Comparison of ENCODE assay signal across 20 cellular contexts in the genomic region with DNA sequence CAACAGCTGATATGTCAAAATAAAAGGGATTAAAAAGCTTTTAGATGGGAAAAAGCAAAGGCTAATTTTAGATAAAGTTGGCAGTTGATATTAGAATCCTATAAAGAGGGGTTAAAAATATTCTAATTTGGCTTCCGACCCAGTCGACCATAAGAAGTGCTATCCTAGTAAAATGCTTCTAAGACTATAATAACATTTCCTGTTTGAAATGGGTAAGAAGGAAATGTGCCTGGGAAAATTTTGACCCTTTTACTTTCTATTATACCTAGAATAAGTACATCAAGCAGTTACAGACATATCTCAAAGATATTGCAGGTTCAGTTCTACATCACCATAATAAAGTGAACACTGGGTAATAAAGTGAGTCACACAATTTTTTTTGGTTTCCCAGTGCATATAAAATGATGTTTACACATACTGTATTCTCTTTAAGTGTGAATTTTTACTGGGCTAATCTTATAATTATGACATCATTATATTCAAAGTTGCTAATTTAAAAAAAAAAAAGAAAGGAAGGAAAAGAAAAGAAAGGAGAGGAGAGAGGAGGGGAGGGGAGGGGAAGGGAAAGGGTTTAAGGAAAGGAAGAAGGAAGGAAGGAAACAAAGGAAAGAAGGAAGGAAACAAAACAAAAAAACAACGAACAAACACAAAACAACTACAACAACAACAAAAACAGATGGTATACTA.
DNase-seq lines count a peak whose midpoint lies in the region; ATAC-seq, FAIRE-seq and TF ChIP-seq lines count a peak whose summit lies in the region.
"Had no signal": no experiment of that assay in that cellular context is flagged by ENCODE, and none has a peak within 500 bp of the region (broad histone marks: within the 10 kb centered on the region; RNA-seq: fewer than 3 reads in every experiment).

No MANE protein-coding gene starts in this region.

- H3K9me3 ChIP-seq in colonic mucosa, result no peaks in the 10 kb centered on the region
- no peaks in the 10 kb centered on the region for H3K9me3 ChIP-seq in mucosa of descending colon
- H3K9me3 ChIP-seq: BLaER1, Caco-2, HAP-1 had no signal

- H3K36me3 ChIP-seq in colonic mucosa, result no peaks in the 10 kb centered on the region
- no peaks in the 10 kb centered on the region for H3K36me3 ChIP-seq in mucosa of descending colon (ENCODE audit: low read depth)
- H3K36me3 ChIP-seq in GM23338 (ENCODE audit: insufficient read depth), result no peaks in the 10 kb centered on the region
- H3K36me3 ChIP-seq: BLaER1, HAP-1 had no signal

- H3F3A ChIP-seq in GM23338 (replicated peaks; ENCODE audit: low read depth), result no peaks in the 10 kb centered on the region

- no peaks in the 10 kb centered on the region; the same call in 2 of the 3 replicates for H3K9me3 Mint-ChIP-seq in GM23338
- H3K9me3 Mint-ChIP-seq: CD8-positive, alpha-beta T cell had no signal

- no peaks in the 10 kb centered on the region for H3K27me3 ChIP-seq in colonic mucosa
- H3K27me3 ChIP-seq in GM23338 (ENCODE audit: insufficient read depth), result no peaks in the 10 kb centered on the region
- H3K27me3 ChIP-seq: BLaER1 had no signal

- peak; percentile 43 for FAIRE-seq in H54 (lab: Jason Lieb, UNC)
- FAIRE-seq: G401.6, GM19239 had no signal

- H3K27ac ChIP-seq in colonic mucosa, result peak overlapping the region; percentile 31
- no peak overlapping the region for H3K27ac ChIP-seq in GM23338 (ENCODE audit: low read depth)
- H3K27ac ChIP-seq: BLaER1, C4-2B, GM23248 had no signal

- H3K36me3 Mint-ChIP-seq in GM23338 (ENCODE audit: low read depth), result no peaks in the 10 kb centered on the region
- H3K36me3 Mint-ChIP-seq: CD4-positive, CD25-positive, alpha-beta regulatory T cell; CD8-positive, alpha-beta T cell had no signal

- no peak overlapping the region for H3K4me2 ChIP-seq in GM23338
- H3K4me2 ChIP-seq: BLaER1 had no signal

- ATAC-seq in mucosa of descending colon, result peak; percentile 88
- no peak for ATAC-seq in GM23338
- ATAC-seq: CD8-positive, alpha-beta T cell had no signal

- H3K4me3 ChIP-seq in colonic mucosa (no peak overlapping the region), mucosa of descending colon (no peak overlapping the region), GM23338 (no peak overlapping the region)
- H3K4me3 ChIP-seq: BLaER1, GM23248, HAP-1 had no signal

- TF ChIP-seq CTCF in colonic mucosa (IDR thresholded peaks at IDR 0.05) (no peak), mucosa of descending colon (IDR thresholded peaks at IDR 0.05) (no peak), GM23338 (conservative IDR thresholded peaks at IDR 0.05; ENCODE audit: low read depth in 2 of 2) (no peak)

- H3K27ac Mint-ChIP-seq in GM23338, result no peak overlapping the region
- H3K27ac Mint-ChIP-seq: B cell; CD4-positive, CD25-positive, alpha-beta regulatory T cell; CD8-positive, alpha-beta T cell had no signal

- TF ChIP-seq POLR2A in H54 (IDR thresholded peaks at IDR 0.05; ENCODE audit: low read depth, low read length), result no peak

- no peaks in the 10 kb centered on the region for H3K27me3 Mint-ChIP-seq in GM23338 (ENCODE audit: insufficient read depth, low read depth, poor library complexity)
- H3K27me3 Mint-ChIP-seq: CD4-positive, CD25-positive, alpha-beta regulatory T cell had no signal

- no peaks in the 10 kb centered on the region for H4K20me1 ChIP-seq in GM23338 (replicated peaks; ENCODE audit: insufficient read depth)
- H4K20me1 ChIP-seq: BLaER1 had no signal

- H3K9ac ChIP-seq in colonic mucosa (ENCODE audit: low read depth in 2 of 2, low read length in 2 of 2), result no peak overlapping the region
- H3K9ac ChIP-seq: BLaER1, GM23248 had no signal

- intact Hi-C loops in colonic mucosa (cut with DNase I) (no loop called here), mucosa of descending colon (cut with DNase I, micrococcal nuclease) (no loop called here)

- H3K79me2 ChIP-seq in GM23338 (replicated peaks; ENCODE audit: insufficient read depth), result no peaks in the 10 kb centered on the region

- no peaks in the 10 kb centered on the region for H3K9me2 ChIP-seq in GM23338 (ENCODE audit: insufficient read depth)

- no peak overlapping the region for H2AFZ ChIP-seq in GM23338
- H2AFZ ChIP-seq: GM23248 had no signal

- DNase-seq in H54 (ENCODE audit: insufficient read length, low spot score) (no peak), LoVo (ENCODE audit: low spot score) (peak; percentile 25), colonic mucosa (no peak), mucosa of descending colon (no peak), GM23338 (ENCODE audit: low spot score) (no peak), NCI-H345 treated with DMSO at 0.1 percent for 48 hours (lab: John Stamatoyannopoulos, UW; ENCODE audit: unreplicated experiment) (no peak), NCI-H69 (lab: John Stamatoyannopoulos, UW) (no peak), activated gamma-delta T cell treated with Interleukin-2 at 50 U/mL for 16 hours (no peak)
- DNase-seq: Caco-2; CD4-positive, CD25-positive, alpha-beta regulatory T cell; CD8-positive, alpha-beta T cell; DMS153; DND-41; GM23248 had no signal

- H3K4me1 Mint-ChIP-seq in GM23338, result peaks cover 16% of the 10 kb centered on the region
- H3K4me1 Mint-ChIP-seq: B cell; CD4-positive, CD25-positive, alpha-beta regulatory T cell had no signal

- no peak overlapping the region for H3K4me3 Mint-ChIP-seq in GM23338
- H3K4me3 Mint-ChIP-seq: B cell; CD4-positive, CD25-positive, alpha-beta regulatory T cell; CD8-positive, alpha-beta T cell had no signal

- H3K4me1 ChIP-seq in colonic mucosa (no peaks in the 10 kb centered on the region), mucosa of descending colon (ENCODE audit: low read depth) (no peaks in the 10 kb centered on the region), GM23338 (ENCODE audit: insufficient read depth) (0 out of 2 replicates have a peak, but pooled peaks cover 4% of the 10 kb centered on the region)
- H3K4me1 ChIP-seq: BLaER1, Caco-2 had no signal

TF ChIP-seq in GM23338, 12 proteins besides CTCF, POLR2A, EP300 and RAD21 (continues in another document):
- TF ChIP-seq ZNF331 (CRISPR knock-in tag; IDR thresholded peaks at IDR 0.05; ENCODE audit: low read depth), result no peak
- no peak for TF ChIP-seq JUNB (IDR thresholded peaks at IDR 0.05; ENCODE audit: unreplicated experiment)
- TF ChIP-seq EZH2phosphoT487 (IDR thresholded peaks at IDR 0.05; ENCODE audit: unreplicated experiment), result no peak
- TF ChIP-seq, protein P1, sequence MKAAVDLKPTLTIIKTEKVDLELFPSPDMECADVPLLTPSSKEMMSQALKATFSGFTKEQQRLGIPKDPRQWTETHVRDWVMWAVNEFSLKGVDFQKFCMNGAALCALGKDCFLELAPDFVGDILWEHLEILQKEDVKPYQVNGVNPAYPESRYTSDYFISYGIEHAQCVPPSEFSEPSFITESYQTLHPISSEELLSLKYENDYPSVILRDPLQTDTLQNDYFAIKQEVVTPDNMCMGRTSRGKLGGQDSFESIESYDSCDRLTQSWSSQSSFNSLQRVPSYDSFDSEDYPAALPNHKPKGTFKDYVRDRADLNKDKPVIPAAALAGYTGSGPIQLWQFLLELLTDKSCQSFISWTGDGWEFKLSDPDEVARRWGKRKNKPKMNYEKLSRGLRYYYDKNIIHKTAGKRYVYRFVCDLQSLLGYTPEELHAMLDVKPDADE (IDR thresholded peaks at IDR 0.05), result no peak
- TF ChIP-seq CREB1 (CRISPR knock-in tag; IDR thresholded peaks at IDR 0.05; ENCODE audit: low read depth), result no peak
- TF ChIP-seq ZNF114 (CRISPR knock-in tag; IDR thresholded peaks at IDR 0.05), result no peak
